ENCODE assay signal across 1 cellular context in genomic region chr1:43389326-43390313, GRCh38.
TF ChIP-seq lines count a peak whose summit lies in the region.

Gene MED8 (minus strand): TSS chr1:43389800. CDS start chr1:43389764, 36 bp downstream.
Gene SZT2 (plus strand): TSS chr1:43389899. CDS start chr1:43389969, 70 bp downstream.

TF ChIP-seq in GM12878, 131 proteins besides CTCF, POLR2A, EP300 and RAD21 (continued from another document and continues in another):
- TF ChIP-seq BCL3 (IDR thresholded peaks at IDR 0.05; ENCODE audit: borderline replicate concordance, insufficient read depth, low read depth, low read length, poor library complexity, severe bottlenecking), result no peak
- peak in 1 of 2 experiments; percentile 68; a peak in 1 of 3 replicates for TF ChIP-seq EGR1 (IDR thresholded peaks at IDR 0.05; ENCODE audit: borderline replicate concordance in 1 of 2, low read depth in 2 of 2, low read length in 2 of 2)
- TF ChIP-seq NFYA (IDR thresholded peaks at IDR 0.05; ENCODE audit: borderline replicate concordance, low read depth, low read length), result no peak
- no peak for TF ChIP-seq ZNF592 (IDR thresholded peaks at IDR 0.05)
- no peak for TF ChIP-seq RBBP5 (conservative IDR thresholded peaks at IDR 0.05)
- TF ChIP-seq MEF2B (IDR thresholded peaks at IDR 0.05; ENCODE audit: partially characterized antibody, poor library complexity, severe bottlenecking), result no peak
- TF ChIP-seq SUZ12 (IDR thresholded peaks at IDR 0.05; ENCODE audit: unreplicated experiment), result no peak
- no peak for TF ChIP-seq TCF12 (IDR thresholded peaks at IDR 0.05; ENCODE audit: low read depth, low read length)
- TF ChIP-seq ATF3 (IDR thresholded peaks at IDR 0.05; ENCODE audit: borderline replicate concordance, extremely low read depth, low read depth, low read length), result no peak
- no peak for TF ChIP-seq ZBTB33 (IDR thresholded peaks at IDR 0.05)
- no peak for TF ChIP-seq PRDM15 (CRISPR knock-in tag; IDR thresholded peaks at IDR 0.05)
- TF ChIP-seq CREB1 (IDR thresholded peaks at IDR 0.05; ENCODE audit: low read depth), result peak; percentile 80
- TF ChIP-seq RFX5 (IDR thresholded peaks at IDR 0.05; ENCODE audit: low read depth, low read length), result no peak
- TF ChIP-seq PBX3 (IDR thresholded peaks at IDR 0.05; ENCODE audit: insufficient replicate concordance, low read depth, low read length), result peak; percentile 63
- TF ChIP-seq CBX5 (IDR thresholded peaks at IDR 0.05; ENCODE audit: low read depth), result no peak
- TF ChIP-seq ZNF274 (IDR thresholded peaks at IDR 0.05; ENCODE audit: insufficient read depth, insufficient read length), result no peak
- peak; percentile 65 for TF ChIP-seq NR2C2 (IDR thresholded peaks at IDR 0.05; ENCODE audit: borderline replicate concordance, control insufficient read depth, insufficient read length, low read depth)
- no peak for TF ChIP-seq SMC3 (IDR thresholded peaks at IDR 0.05; ENCODE audit: borderline replicate concordance, low read length)
- no peak for TF ChIP-seq MYC (IDR thresholded peaks at IDR 0.05; ENCODE audit: insufficient read depth, insufficient read length, insufficient replicate concordance, low read length, severe bottlenecking)
- no peak; the same call in 1 of the 2 replicates for TF ChIP-seq DPF2 (IDR thresholded peaks at IDR 0.05)
- peak; percentile 34; the same call in 1 of the 2 replicates for TF ChIP-seq SREBF1 (IDR thresholded peaks at IDR 0.05; ENCODE audit: low read length)
- TF ChIP-seq MTA2 (IDR thresholded peaks at IDR 0.05; ENCODE audit: low read depth), result peak; percentile 79
- no peak for TF ChIP-seq ATF2 (IDR thresholded peaks at IDR 0.05; ENCODE audit: low read length)
- no peak for TF ChIP-seq ESRRA (IDR thresholded peaks at IDR 0.05; ENCODE audit: low read length)
- peak; percentile 51; the same call in 1 of the 2 replicates for TF ChIP-seq RUNX3 (IDR thresholded peaks at IDR 0.05; ENCODE audit: low read length)
- no peak for TF ChIP-seq RCOR1 (conservative IDR thresholded peaks at IDR 0.05; ENCODE audit: low read depth, low read length)
- no peak for TF ChIP-seq USF1 (IDR thresholded peaks at IDR 0.05; ENCODE audit: borderline replicate concordance, extremely low read length, insufficient read depth, low read depth, low read length)
- peak; percentile 68 for TF ChIP-seq SP1 (IDR thresholded peaks at IDR 0.05; ENCODE audit: low read depth, low read length)
- TF ChIP-seq ZBTB11 (CRISPR knock-in tag; IDR thresholded peaks at IDR 0.05), result no peak
- peak; percentile 77 for TF ChIP-seq RELB (IDR thresholded peaks at IDR 0.05; ENCODE audit: low read depth)
- TF ChIP-seq LARP7 (IDR thresholded peaks at IDR 0.05), result no peak; the same call in 1 of the 2 replicates
- peak; percentile 93 for TF ChIP-seq PKNOX1 (IDR thresholded peaks at IDR 0.05)
- no peak for TF ChIP-seq BRCA1 (IDR thresholded peaks at IDR 0.05; ENCODE audit: low read depth, low read length)
